In the genomic region with DNA sequence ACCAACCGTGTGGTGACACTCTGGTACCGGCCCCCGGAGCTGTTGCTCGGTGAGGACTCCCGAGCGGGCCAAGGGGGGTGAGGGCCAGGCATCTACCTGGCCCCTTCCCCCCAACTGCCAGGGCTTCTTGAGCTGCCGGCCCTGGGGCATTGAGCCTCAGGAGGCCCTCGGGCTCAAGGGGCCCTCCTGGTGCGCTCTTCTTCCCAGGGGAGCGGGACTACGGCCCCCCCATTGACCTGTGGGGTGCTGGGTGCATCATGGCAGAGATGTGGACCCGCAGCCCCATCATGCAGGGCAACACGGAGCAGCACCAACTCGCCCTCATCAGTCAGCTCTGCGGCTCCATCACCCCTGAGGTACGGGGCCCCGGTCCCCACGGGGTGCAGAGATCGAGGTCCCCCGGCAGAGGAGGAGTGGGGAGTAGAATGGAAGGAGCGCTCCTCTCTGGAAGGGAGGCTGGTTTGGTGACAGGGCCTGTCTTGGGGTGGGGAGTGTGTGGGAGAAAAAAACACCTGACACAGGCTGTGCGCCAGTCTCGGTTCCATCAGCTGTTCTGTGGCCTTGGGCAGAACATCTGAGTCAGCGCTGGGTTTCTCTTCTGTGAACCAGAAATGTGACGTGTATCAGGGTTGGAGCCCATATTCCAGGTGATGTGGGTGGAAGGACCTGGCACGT, we compare ENCODE assay signal across 15 cellular contexts. TPM values are rescaled to one million over a fixed set of nuclear protein-coding genes. Genes with fewer than 3 reads are reported as not detected.
DNase-seq lines count a peak whose midpoint lies in the region; ATAC-seq lines count a peak whose summit lies in the region.
"Had no signal": no experiment of that assay in that cellular context is flagged by ENCODE, and none has a peak within 500 bp of the region (broad histone marks: within the 10 kb centered on the region; RNA-seq: fewer than 3 reads in every experiment).

No MANE protein-coding gene starts in this region.

- H3K36me3 ChIP-seq in BLaER1 treated with 17β-estradiol and CSF1 and Interleukin-3, amounts not matched to agents 10 nM and 100 nM: peaks cover 66 to 71% (median 67%) of the 10 kb centered on the region in 11 experiments
- H3K36me3 ChIP-seq in adipocyte (ENCODE audit: control insufficient read depth, insufficient read depth, low read length, severe bottlenecking) (peaks cover 65% of the 10 kb centered on the region), Karpas-422 (ENCODE audit: insufficient read depth, low read length) (peaks cover 35% of the 10 kb centered on the region)

- H3K79me2 ChIP-seq in Karpas-422 (ENCODE audit: low read length): peaks cover 22% of the 10 kb centered on the region

- H3K9ac ChIP-seq in BLaER1 treated with 17β-estradiol and CSF1 and Interleukin-3, amounts not matched to agents 10 nM and 100 nM: peak overlapping the region; percentile 90 to 98 (median 96); a peak in 20 of 22 replicates
- H3K9ac ChIP-seq in adipocyte (ENCODE audit: low read length): peak overlapping the region; percentile 99
- H3K9ac ChIP-seq in Karpas-422 (ENCODE audit: low read length): no peak overlapping the region
- H3K9ac ChIP-seq: KMS-11 had no signal

- H3K9me3 ChIP-seq in BLaER1 treated with 17β-estradiol and CSF1 and Interleukin-3, amounts not matched to agents 10 nM and 100 nM (replicated peaks in 1 of 11): no peaks in the 10 kb centered on the region
- H3K9me3 ChIP-seq in adipocyte (ENCODE audit: control insufficient read depth, low read length) (no peaks in the 10 kb centered on the region), Karpas-422 (ENCODE audit: low read length) (no peaks in the 10 kb centered on the region)
- H3K9me3 ChIP-seq: esophagus muscularis mucosa, psoas muscle had no signal

- no peaks in the 10 kb centered on the region for H3K9me2 ChIP-seq in Karpas-422 (replicated peaks; ENCODE audit: insufficient read depth, low read length)

- H2AFZ ChIP-seq in Karpas-422 (ENCODE audit: low read length): no peak overlapping the region

- peak overlapping the region in 9 of 10 experiments; percentile 88 to 99 (median 97); a peak in 17 of 20 replicates for H3K4me3 ChIP-seq in BLaER1 treated with 17β-estradiol and CSF1 and Interleukin-3, amounts not matched to agents 10 nM and 100 nM
- H3K4me3 ChIP-seq in adipocyte (ENCODE audit: low read length) (no peak overlapping the region), Karpas-422 (ENCODE audit: low read length) (no peak overlapping the region)
- H3K4me3 ChIP-seq: esophagus muscularis mucosa, psoas muscle had no signal

- no peak for ATAC-seq in HG02571 (IDR thresholded peaks at IDR 0.05; ENCODE audit: unreplicated experiment)
- ATAC-seq: psoas muscle had no signal

- peak; percentile 87 for DNase-seq in activated CD4-positive, alpha-beta T cell treated with anti-CD3 and anti-CD28 coated beads for 48 hours
- no peak for DNase-seq in adipocyte (ENCODE audit: low read depth)
- peak; percentile 63 for DNase-seq in stimulated activated CD4-positive, alpha-beta T cell treated with anti-CD3 and anti-CD28 coated beads, Interleukin-12 subunit alpha, Interleukin-12 subunit beta, amount 100 ng/mL, for 4 hours
- no peak for DNase-seq in mesenteric fat pad (ENCODE audit: low spot score)
- no peak for DNase-seq in G401 (ENCODE audit: low spot score)
- DNase-seq in Karpas-422: no peak
- DNase-seq: central memory CD4-positive, alpha-beta T cell; DMS53; midbrain; NCI-H2107; psoas muscle had no signal

- H3K27me3 ChIP-seq in BLaER1 treated with 17β-estradiol and CSF1 and Interleukin-3, amounts not matched to agents 10 nM and 100 nM: no peaks in the 10 kb centered on the region
- no peaks in the 10 kb centered on the region for H3K27me3 ChIP-seq in adipocyte (replicated peaks; ENCODE audit: control insufficient read depth, insufficient read depth, low read length)
- no peaks in the 10 kb centered on the region for H3K27me3 ChIP-seq in Karpas-422 (ENCODE audit: low read length)
- H3K27me3 ChIP-seq: esophagus muscularis mucosa had no signal

- peak overlapping the region in 8 of 11 experiments; percentile 24 to 96 (median 92); a peak in 13 of 22 replicates for H3K27ac ChIP-seq in BLaER1 treated with 17β-estradiol and CSF1 and Interleukin-3, amounts not matched to agents 10 nM and 100 nM
- no peak overlapping the region for H3K27ac ChIP-seq in Karpas-422 (ENCODE audit: low read length)
- H3K27ac ChIP-seq: KMS-11, psoas muscle had no signal

- H4K20me1 ChIP-seq in BLaER1 treated with 17β-estradiol and CSF1 and Interleukin-3, amounts not matched to agents 10 nM and 100 nM: peaks cover 50 to 76% (median 75%) of the 10 kb centered on the region in 11 experiments
- peaks cover 47% of the 10 kb centered on the region for H4K20me1 ChIP-seq in Karpas-422 (ENCODE audit: insufficient read depth, low read depth, low read length)

- in situ Hi-C loops in G401 (cut with HindIII; ENCODE audit: low sequenced_read_pairs): no loop called here

- H3K4me1 ChIP-seq in BLaER1 treated with 17β-estradiol and CSF1 and Interleukin-3, amounts not matched to agents 10 nM and 100 nM: peaks cover 72 to 81% (median 79%) of the 10 kb centered on the region in 10 experiments
- H3K4me1 ChIP-seq in adipocyte (ENCODE audit: control insufficient read depth, insufficient read depth, low read length) (peaks cover 43% of the 10 kb centered on the region), Karpas-422 (ENCODE audit: low read length) (peaks cover 15% of the 10 kb centered on the region)

- peak overlapping the region; percentile 92 to 100 (median 95) for H3K4me2 ChIP-seq in BLaER1 treated with 17β-estradiol and CSF1 and Interleukin-3, amounts not matched to agents 10 nM and 100 nM
- no peak overlapping the region for H3K4me2 ChIP-seq in Karpas-422 (ENCODE audit: low read depth, low read length, poor library complexity, severe bottlenecking)

RNA-seq across cellular contexts. Expression of a gene that starts 2.6 kb away (rescaled TPM):
- total RNA-seq in mesenteric fat pad: 105 TPM
- 103 and 121 TPM in 2 replicates for total RNA-seq in G401 (2014; rRNA removed; shearing (Covaris generic))
- total RNA-seq in Karpas-422 (2014; rRNA removed; shearing (Covaris generic); ENCODE audit: low replicate concordance): 23.9 and 30.7 TPM in 2 replicates

RNA-seq across cellular contexts. Expression of a gene that starts 10.0 kb away (rescaled TPM):
- total RNA-seq in mesenteric fat pad: 28.1 TPM
- 4.6 and 6.5 TPM in 2 replicates for total RNA-seq in G401 (2014; rRNA removed; shearing (Covaris generic))
- 0.61 TPM in 1 of 2 replicates, not detected in the other for total RNA-seq in Karpas-422 (2014; rRNA removed; shearing (Covaris generic); ENCODE audit: low replicate concordance)

RNA-seq across cellular contexts. Expression of a gene that starts 14.2 kb away (rescaled TPM):
- total RNA-seq in mesenteric fat pad: 108 TPM
- total RNA-seq in G401 (2014; rRNA removed; shearing (Covaris generic)): 164 and 188 TPM in 2 replicates
- total RNA-seq in Karpas-422 (2014; rRNA removed; shearing (Covaris generic); ENCODE audit: low replicate concordance): 41.9 and 102 TPM in 2 replicates

RNA-seq across cellular contexts. Expression of a gene that starts 53.4 kb away (rescaled TPM):
- 8.6 TPM for total RNA-seq in mesenteric fat pad
- total RNA-seq in G401 (2014; rRNA removed; shearing (Covaris generic)): 17.9 and 25.0 TPM in 2 replicates
- 10.7 and 12.7 TPM in 2 replicates for total RNA-seq in Karpas-422 (2014; rRNA removed; shearing (Covaris generic); ENCODE audit: low replicate concordance)

Comparison
In these comparisons a context has a peak if more than half of its experiments do, and no peak if none do; other contexts are left out.
1. H3K4me3 ChIP-seq: peak in BLaER1 treated with 17β-estradiol and CSF1 and Interleukin-3, amounts not matched to agents 10 nM and 100 nM (9 of 10); none in adipocyte (single experiment) and Karpas-422 (single experiment).
2. DNase-seq: peak in activated CD4-positive, alpha-beta T cell treated with anti-CD3 and anti-CD28 coated beads for 48 hours (single experiment) and stimulated activated CD4-positive, alpha-beta T cell treated with anti-CD3 and anti-CD28 coated beads, Interleukin-12 subunit alpha, Interleukin-12 subunit beta, amount 100 ng/mL, for 4 hours (single experiment); none in adipocyte (single experiment), mesenteric fat pad (single experiment), G401 (single experiment) and Karpas-422 (single experiment).